In the genomic region with DNA sequence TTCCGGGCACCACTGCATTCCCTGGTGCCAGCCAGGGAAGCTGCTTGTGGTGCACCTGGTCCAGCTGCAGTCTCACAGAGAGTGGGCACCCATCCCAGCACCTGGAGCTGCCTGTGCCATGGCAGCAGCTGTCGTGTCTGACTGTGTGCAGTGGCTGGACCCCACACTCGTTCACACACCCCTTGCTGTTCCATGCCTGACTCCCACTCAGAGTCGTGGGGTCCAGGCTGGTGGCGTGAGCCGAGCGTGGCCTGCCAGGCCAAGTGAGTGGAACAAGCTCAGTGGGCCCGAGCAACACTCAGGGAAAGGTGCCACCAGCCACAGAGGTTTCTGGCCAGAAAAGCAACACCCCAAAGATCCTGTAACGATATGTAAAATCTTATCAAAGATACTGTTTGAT, we compare ENCODE assay signal across 8 cellular contexts.
"Had no signal": no experiment of that assay in that cellular context is flagged by ENCODE, and none has a peak within 500 bp of the region (broad histone marks: within the 10 kb centered on the region; RNA-seq: fewer than 3 reads in every experiment).

No MANE protein-coding gene starts in this region.

- H3K4me3 ChIP-seq: GM23248 had no signal

- H2AFZ ChIP-seq: GM23248 had no signal

- FAIRE-seq: H54, HTR-8/SVneo had no signal

- H3K9ac ChIP-seq: GM23248 had no signal

- DNase-seq: GM23248, GOT3, H9, HCEC 1CT, IMR-90, KBM-7 had no signal

- H3K27ac ChIP-seq: GM23248 had no signal
